Comparison of ENCODE assay signal across 9 cellular contexts in genomic region chr1:36400514-36400824, GRCh38. TPM values are rescaled to one million over a fixed set of nuclear protein-coding genes. Genes with fewer than 3 reads are reported as not detected.
DNase-seq lines count a peak whose midpoint lies in the region; ATAC-seq lines count a peak whose summit lies in the region.
"Had no signal": no experiment of that assay in that cellular context is flagged by ENCODE, and none has a peak within 500 bp of the region (broad histone marks: within the 10 kb centered on the region; RNA-seq: fewer than 3 reads in every experiment).

No MANE protein-coding gene starts in this region.

- no peaks in the 10 kb centered on the region for H3K27me3 ChIP-seq in H7 (ENCODE audit: control insufficient read depth, insufficient read depth, low read length)
- H3K27me3 ChIP-seq in NT2/D1 (ENCODE audit: insufficient read depth, insufficient read length): no peaks in the 10 kb centered on the region
- H3K27me3 ChIP-seq in iPS-15b (ENCODE audit: control insufficient read depth, insufficient read depth, low read length): no peaks in the 10 kb centered on the region
- no peaks in the 10 kb centered on the region for H3K27me3 ChIP-seq in skeletal muscle tissue (ENCODE audit: control insufficient read depth in 3 of 3, insufficient read depth in 3 of 3, low read length in 3 of 3)
- no peaks in the 10 kb centered on the region for H3K27me3 ChIP-seq in effector memory CD4-positive, alpha-beta T cell (replicated peaks; ENCODE audit: control insufficient read depth, insufficient read depth, low read length, poor library complexity, severe bottlenecking)

- H3K9ac ChIP-seq in NT2/D1 (ENCODE audit: insufficient read length, low read depth): peak overlapping the region; percentile 58
- peak overlapping the region; percentile 60 for H3K9ac ChIP-seq in iPS-15b (ENCODE audit: low read depth, low read length)
- H3K9ac ChIP-seq in skeletal muscle tissue (ENCODE audit: low read depth in 1 of 3, low read length in 3 of 3): peak overlapping the region in 1 of 3 donors; percentile 45

- peak; percentile 34 for DNase-seq in H7
- DNase-seq in NT2/D1 (ENCODE audit: low read depth, low spot score): no peak
- no peak for DNase-seq in activated gamma-delta T cell (lab: John Stamatoyannopoulos, UW)
- no peak for DNase-seq in effector memory CD4-positive, alpha-beta T cell
- DNase-seq: NCI-H1105 treated with DMSO at 0.1 percent for 48 hours had no signal

- peak overlapping the region; percentile 42 for H3K4me3 ChIP-seq in H7 (ENCODE audit: insufficient read depth, low read depth, low read length)
- no peak overlapping the region for H3K4me3 ChIP-seq in NT2/D1 (ENCODE audit: insufficient read length, low read depth)
- H3K4me3 ChIP-seq in iPS-15b (ENCODE audit: low read depth, low read length): peak overlapping the region; percentile 91
- H3K4me3 ChIP-seq in skeletal muscle tissue (ENCODE audit: low read length in 3 of 3): peak overlapping the region in 1 of 3 donors; percentile 22
- H3K4me3 ChIP-seq in effector memory CD4-positive, alpha-beta T cell (ENCODE audit: insufficient read depth, low read depth, low read length, poor library complexity, severe bottlenecking): no peak overlapping the region

- no peaks in the 10 kb centered on the region for H3K36me3 ChIP-seq in H7 (replicated peaks; ENCODE audit: control insufficient read depth, insufficient read depth, low read length)
- no peaks in the 10 kb centered on the region for H3K36me3 ChIP-seq in NT2/D1 (ENCODE audit: insufficient read depth, insufficient read length, low read length)
- no peaks in the 10 kb centered on the region for H3K36me3 ChIP-seq in iPS-15b (ENCODE audit: control insufficient read depth, insufficient read depth, low read length)
- H3K36me3 ChIP-seq in skeletal muscle tissue (ENCODE audit: control insufficient read depth in 3 of 3, insufficient read depth in 3 of 3, low read length in 3 of 3): peaks cover 0 to 4% (median 0%) of the 10 kb centered on the region in 3 donors
- no peaks in the 10 kb centered on the region for H3K36me3 ChIP-seq in effector memory CD4-positive, alpha-beta T cell (ENCODE audit: control insufficient read depth, insufficient read depth, low read length)

- H3K4me1 ChIP-seq in NT2/D1 (ENCODE audit: insufficient read depth, insufficient read length) (peaks cover 9% of the 10 kb centered on the region), iPS-15b (ENCODE audit: control insufficient read depth, insufficient read depth, low read length) (no peaks in the 10 kb centered on the region), skeletal muscle tissue (ENCODE audit: control insufficient read depth in 3 of 3, insufficient read depth in 3 of 3, low read length in 3 of 3) (peaks cover 12 to 23% (median 14%) of the 10 kb centered on the region in 3 donors)
- H3K4me1 ChIP-seq in effector memory CD4-positive, alpha-beta T cell (ENCODE audit: control insufficient read depth, insufficient read depth, low read length, poor library complexity, severe bottlenecking): peaks cover 10% of the 10 kb centered on the region

- H3K27ac ChIP-seq in skeletal muscle tissue (ENCODE audit: low read depth, low read length): peak overlapping the region; percentile 25
- H3K27ac ChIP-seq in effector memory CD4-positive, alpha-beta T cell (ENCODE audit: insufficient read depth, low read length, poor library complexity, severe bottlenecking): no peak overlapping the region
- H3K27ac ChIP-seq: VCaP had no signal

- H3K9me3 ChIP-seq in NT2/D1 (ENCODE audit: insufficient read depth, low read length): no peaks in the 10 kb centered on the region
- H3K9me3 ChIP-seq in iPS-15b (ENCODE audit: control insufficient read depth, insufficient read depth, low read length): no peaks in the 10 kb centered on the region
- H3K9me3 ChIP-seq in skeletal muscle tissue (ENCODE audit: control insufficient read depth in 3 of 3, low read length in 3 of 3): no peaks in the 10 kb centered on the region
- H3K9me3 ChIP-seq in effector memory CD4-positive, alpha-beta T cell (ENCODE audit: control insufficient read depth, low read length): no peaks in the 10 kb centered on the region

- ATAC-seq in HG03095 (IDR thresholded peaks at IDR 0.05; ENCODE audit: unreplicated experiment): no peak

RNA-seq across cellular contexts. Expression of gene LSM10, which starts 2.8 kb away (rescaled TPM):
- 14.4 and 14.5 TPM in 2 replicates for total RNA-seq in H7 (2014; rRNA removed; shearing (Covaris generic))
- 4.2 TPM for total RNA-seq in skeletal muscle tissue

RNA-seq across cellular contexts. Expression of gene STK40, which starts 14.7 kb away (rescaled TPM):
- total RNA-seq in H7 (2014; rRNA removed; shearing (Covaris generic)): 25.0 and 25.6 TPM in 2 replicates
- total RNA-seq in skeletal muscle tissue: 11.0 TPM

RNA-seq across cellular contexts. Expression of gene OSCP1, which starts 49.8 kb away (rescaled TPM):
- 3.9 and 4.6 TPM in 2 replicates for total RNA-seq in H7 (2014; rRNA removed; shearing (Covaris generic))
- 17.2 TPM for total RNA-seq in skeletal muscle tissue

Comparison
In these comparisons a context has a peak if more than half of its experiments do, and no peak if none do; other contexts are left out.
1. H3K4me3 ChIP-seq: peak in H7 (single experiment) and iPS-15b (single experiment); none in NT2/D1 (single experiment) and effector memory CD4-positive, alpha-beta T cell (single experiment).